11 cellular contexts compared by ENCODE assay signal in genomic region chr5:174755103-174755502, GRCh38. TPM values are rescaled to one million over a fixed set of nuclear protein-coding genes. Genes with fewer than 3 reads are reported as not detected.
DNase-seq lines count a peak whose midpoint lies in the region; TF ChIP-seq lines count a peak whose summit lies in the region.
"Had no signal": no experiment of that assay in that cellular context is flagged by ENCODE, and none has a peak within 500 bp of the region (broad histone marks: within the 10 kb centered on the region; RNA-seq: fewer than 3 reads in every experiment).

No MANE protein-coding gene starts in this region.

- no peak overlapping the region for H3K9ac ChIP-seq in parathyroid adenoma

- peaks cover 0 to 14% (median 9%) of the 10 kb centered on the region in 3 donors for H3K27me3 Mint-ChIP-seq in immature natural killer cell (ENCODE audit: low read depth in 3 of 3)

- H3K4me1 ChIP-seq in parathyroid adenoma = peaks cover 2% of the 10 kb centered on the region

- H2AFZ ChIP-seq in parathyroid adenoma = no peak overlapping the region

- H3K27ac ChIP-seq in parathyroid adenoma = no peak overlapping the region
- H3K27ac ChIP-seq: ascending aorta, ovary had no signal

- H3K4me3 Mint-ChIP-seq in immature natural killer cell = no peak overlapping the region

- H3K36me3 ChIP-seq in parathyroid adenoma (ENCODE audit: control insufficient read depth, insufficient read depth, low read length) = no peaks in the 10 kb centered on the region
- H3K36me3 ChIP-seq: ascending aorta, ovary had no signal

- DNase-seq in EH (ENCODE audit: low read depth) (peak; percentile 42), M059J (ENCODE audit: low read depth) (peak; percentile 31), choroid plexus epithelial cell (ENCODE audit: low read depth) (peak; percentile 38), SK-N-DZ (ENCODE audit: low spot score) (no peak), posterior vena cava (ENCODE audit: low spot score) (no peak), immature natural killer cell (no peak)
- DNase-seq: ovary, T1000 had no signal

- H3K4me2 ChIP-seq in parathyroid adenoma (ENCODE audit: low read length) = no peak overlapping the region

- H3K9me3 ChIP-seq in parathyroid adenoma (ENCODE audit: control insufficient read depth, low read length) = no peaks in the 10 kb centered on the region
- H3K9me3 ChIP-seq: ascending aorta, ovary had no signal

- H3K4me3 ChIP-seq in choroid plexus epithelial cell (ENCODE audit: low read depth, low read length) (no peak overlapping the region), parathyroid adenoma (ENCODE audit: low read depth, low read length) (no peak overlapping the region)
- H3K4me3 ChIP-seq: ascending aorta, ovary had no signal

- H3K36me3 Mint-ChIP-seq in immature natural killer cell = no peaks in the 10 kb centered on the region

- no peaks in the 10 kb centered on the region for H3K4me1 Mint-ChIP-seq in immature natural killer cell

- peaks cover 0 to 1% (median 0%) of the 10 kb centered on the region in 6 donors for H3K9me3 Mint-ChIP-seq in immature natural killer cell

- H3K79me2 ChIP-seq in parathyroid adenoma = no peaks in the 10 kb centered on the region

- intact Hi-C loops in posterior vena cava (cut with DNase I) = no loop called here

- peak; percentile 57 for TF ChIP-seq CTCF in choroid plexus epithelial cell (conservative IDR thresholded peaks at IDR 0.05; ENCODE audit: low read depth, low read length)
- peak; percentile 22 for TF ChIP-seq CTCF in parathyroid adenoma (IDR thresholded peaks at IDR 0.05)

- no peaks in the 10 kb centered on the region for H3K27me3 ChIP-seq in parathyroid adenoma (ENCODE audit: control insufficient read depth, insufficient read depth, low read length)
- H3K27me3 ChIP-seq: ascending aorta, ovary had no signal

- H3K27ac Mint-ChIP-seq in immature natural killer cell = no peak overlapping the region

RNA-seq across cellular contexts. Expression of gene MSX2, which starts 30.7 kb away (rescaled TPM):
- not detected in 2 replicates for total RNA-seq in M059J (2014; rRNA removed; shearing (Covaris generic))
- 2.6 and 3.7 TPM in 2 replicates for polyA plus RNA-seq in SK-N-DZ (2014; cell fraction: cytosol; rRNA removed)
- polyA plus RNA-seq in SK-N-DZ (2014; cell fraction: nucleus; rRNA removed) = 0.52 and 1.6 TPM in 2 replicates
- total RNA-seq in posterior vena cava = 1 to 10 TPM in 1 of 2 donors, under 1 TPM in 1; 0.88 to 1.1 TPM
- polyA plus RNA-seq in immature natural killer cell = not detected
- total RNA-seq: ascending aorta, left lobe of liver had no signal

Comparison
In these comparisons a context has a peak if more than half of its experiments do, and no peak if none do; other contexts are left out.
1. DNase-seq: peak in EH (single experiment), M059J (single experiment) and choroid plexus epithelial cell (single experiment); none in SK-N-DZ (single experiment), posterior vena cava (single experiment) and immature natural killer cell (0 of 3).